Comparison of ENCODE assay signal across 1 cellular context in the genomic region with DNA sequence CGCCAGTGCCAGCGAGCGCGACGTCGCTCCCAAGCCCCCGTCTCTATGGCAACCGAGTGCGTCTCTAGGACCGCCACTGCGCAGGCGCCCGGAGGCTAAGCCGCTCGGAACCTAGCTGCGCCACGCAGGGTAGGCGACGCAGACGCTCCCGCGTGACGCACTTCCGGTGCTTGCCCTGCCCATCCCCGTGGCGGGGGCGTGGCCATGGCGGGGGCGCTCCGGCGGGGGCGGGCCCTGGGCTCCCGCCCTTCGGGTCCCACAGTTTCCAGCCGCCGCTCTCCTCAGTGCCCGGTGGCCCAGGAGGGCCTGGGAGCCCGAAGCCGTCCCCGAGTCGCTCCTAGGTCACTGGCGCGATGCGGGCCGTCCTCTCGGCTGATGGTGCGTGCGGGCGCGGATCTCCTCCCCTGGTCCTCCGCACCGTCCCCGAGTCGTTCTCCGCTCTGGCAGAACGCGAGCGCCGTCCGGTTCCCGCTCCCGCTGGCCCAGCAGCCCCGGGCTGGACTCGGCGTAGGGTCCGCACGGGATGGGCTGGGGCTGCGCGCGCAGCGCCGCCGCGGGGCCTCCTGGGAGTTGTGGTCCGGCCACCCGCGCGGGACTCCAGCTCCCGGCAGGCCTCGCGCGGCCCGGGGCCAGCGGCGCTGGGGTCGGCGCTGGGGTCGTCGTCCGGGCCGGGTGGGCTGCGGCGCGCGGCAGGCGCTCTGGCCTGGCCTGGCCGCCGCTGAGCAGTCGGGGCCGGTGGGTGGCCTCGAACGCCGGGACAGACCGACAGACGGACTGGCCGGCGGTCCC.
A peak's percentile ranks its signal among the peaks of the same experiment; 100 is the strongest.
TF ChIP-seq lines count a peak whose summit lies in the region.

A gene (plus strand): TSS at position 245 of the 789 bp plus-strand sequence. CDS start 7,953 bp downstream, outside the sequence.

TF ChIP-seq in HEK293, 187 proteins besides CTCF, POLR2A, EP300 and RAD21 (continued from another document and continues in another):
- TF ChIP-seq, protein P1, sequence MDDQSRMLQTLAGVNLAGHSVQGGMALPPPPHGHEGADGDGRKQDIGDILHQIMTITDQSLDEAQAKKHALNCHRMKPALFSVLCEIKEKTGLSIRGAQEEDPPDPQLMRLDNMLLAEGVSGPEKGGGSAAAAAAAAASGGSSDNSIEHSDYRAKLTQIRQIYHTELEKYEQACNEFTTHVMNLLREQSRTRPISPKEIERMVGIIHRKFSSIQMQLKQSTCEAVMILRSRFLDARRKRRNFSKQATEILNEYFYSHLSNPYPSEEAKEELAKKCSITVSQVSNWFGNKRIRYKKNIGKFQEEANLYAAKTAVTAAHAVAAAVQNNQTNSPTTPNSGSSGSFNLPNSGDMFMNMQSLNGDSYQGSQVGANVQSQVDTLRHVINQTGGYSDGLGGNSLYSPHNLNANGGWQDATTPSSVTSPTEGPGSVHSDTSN (CRISPR knock-in tag; IDR thresholded peaks at IDR 0.05) = peak; percentile 74; the same call in 1 of the 2 replicates
- TF ChIP-seq ZBTB21 (tag by site-specific recombination; IDR thresholded peaks at IDR 0.05) (peak; percentile 97), KLF1 (tag by site-specific recombination; IDR thresholded peaks at IDR 0.05) (peak; percentile 81), REPIN1 (tag by site-specific recombination; IDR thresholded peaks at IDR 0.05; ENCODE audit: low read depth) (peak; percentile 84; the same call in 1 of the 2 replicates), ZNF214 (tag by site-specific recombination; IDR thresholded peaks at IDR 0.05; ENCODE audit: borderline replicate concordance) (no peak), ZNF274 (IDR thresholded peaks at IDR 0.05; ENCODE audit: low read length) (no peak), ZNF274 (tag by site-specific recombination; IDR thresholded peaks at IDR 0.05; ENCODE audit: borderline replicate concordance) (no peak), MEIS1 (CRISPR knock-in tag; IDR thresholded peaks at IDR 0.05; ENCODE audit: borderline replicate concordance) (no peak), ZNF426 (tag by site-specific recombination; IDR thresholded peaks at IDR 0.05) (no peak), ZNF560 (tag by site-specific recombination; IDR thresholded peaks at IDR 0.05; ENCODE audit: borderline replicate concordance) (no peak), ZNF701 (tag by site-specific recombination; IDR thresholded peaks at IDR 0.05) (no peak), ZNF302 (tag by site-specific recombination; IDR thresholded peaks at IDR 0.05; ENCODE audit: low read depth) (no peak), OSR2 (tag by site-specific recombination; IDR thresholded peaks at IDR 0.05) (peak; percentile 18; the same call in 1 of the 2 replicates), BCL11A (tag by site-specific recombination; IDR thresholded peaks at IDR 0.05; ENCODE audit: low read depth) (peak; percentile 82; the same call in 1 of the 2 replicates), MYNN (tag by site-specific recombination; IDR thresholded peaks at IDR 0.05; ENCODE audit: borderline replicate concordance) (no peak), ZNF341 (tag by site-specific recombination; IDR thresholded peaks at IDR 0.05; ENCODE audit: low read depth) (no peak), ZNF423 (tag by site-specific recombination; IDR thresholded peaks at IDR 0.05) (0 out of 2 replicates have a peak, but pooled peaks have one; percentile 38), ZNF777 (tag by site-specific recombination; IDR thresholded peaks at IDR 0.05; ENCODE audit: borderline replicate concordance) (no peak), ZNF175 (tag by site-specific recombination; IDR thresholded peaks at IDR 0.05) (no peak), SCRT1 (tag by site-specific recombination; IDR thresholded peaks at IDR 0.05; ENCODE audit: borderline replicate concordance) (no peak), ZFP37 (tag by site-specific recombination; IDR thresholded peaks at IDR 0.05) (peak; percentile 89; the same call in 1 of the 2 replicates), ZNF747 (tag by site-specific recombination; IDR thresholded peaks at IDR 0.05) (no peak), YY1 (tag by site-specific recombination; IDR thresholded peaks at IDR 0.05) (peak; percentile 60), ZBTB20 (tag by site-specific recombination; IDR thresholded peaks at IDR 0.05) (peak; percentile 90; the same call in 1 of the 2 replicates), YY2 (tag by site-specific recombination; IDR thresholded peaks at IDR 0.05) (peak; percentile 43; the same call in 1 of the 2 replicates), ZNF670 (tag by site-specific recombination; IDR thresholded peaks at IDR 0.05; ENCODE audit: low read depth) (no peak), ZNF391 (tag by site-specific recombination; IDR thresholded peaks at IDR 0.05; ENCODE audit: borderline replicate concordance, low read depth) (peak; percentile 94), KLF8 (tag by site-specific recombination; IDR thresholded peaks at IDR 0.05) (peak; percentile 98), ZNF48 (tag by site-specific recombination; IDR thresholded peaks at IDR 0.05) (no peak), ZNF16 (tag by site-specific recombination; IDR thresholded peaks at IDR 0.05; ENCODE audit: low read depth) (no peak; the same call in 1 of the 2 replicates), ZNF514 (tag by site-specific recombination; IDR thresholded peaks at IDR 0.05) (no peak), ZFP41 (tag by site-specific recombination; IDR thresholded peaks at IDR 0.05; ENCODE audit: borderline replicate concordance) (no peak), ZNF623 (tag by site-specific recombination; IDR thresholded peaks at IDR 0.05) (no peak), GFI1B (tag by site-specific recombination; IDR thresholded peaks at IDR 0.05) (no peak)
- TF ChIP-seq, protein P2, sequence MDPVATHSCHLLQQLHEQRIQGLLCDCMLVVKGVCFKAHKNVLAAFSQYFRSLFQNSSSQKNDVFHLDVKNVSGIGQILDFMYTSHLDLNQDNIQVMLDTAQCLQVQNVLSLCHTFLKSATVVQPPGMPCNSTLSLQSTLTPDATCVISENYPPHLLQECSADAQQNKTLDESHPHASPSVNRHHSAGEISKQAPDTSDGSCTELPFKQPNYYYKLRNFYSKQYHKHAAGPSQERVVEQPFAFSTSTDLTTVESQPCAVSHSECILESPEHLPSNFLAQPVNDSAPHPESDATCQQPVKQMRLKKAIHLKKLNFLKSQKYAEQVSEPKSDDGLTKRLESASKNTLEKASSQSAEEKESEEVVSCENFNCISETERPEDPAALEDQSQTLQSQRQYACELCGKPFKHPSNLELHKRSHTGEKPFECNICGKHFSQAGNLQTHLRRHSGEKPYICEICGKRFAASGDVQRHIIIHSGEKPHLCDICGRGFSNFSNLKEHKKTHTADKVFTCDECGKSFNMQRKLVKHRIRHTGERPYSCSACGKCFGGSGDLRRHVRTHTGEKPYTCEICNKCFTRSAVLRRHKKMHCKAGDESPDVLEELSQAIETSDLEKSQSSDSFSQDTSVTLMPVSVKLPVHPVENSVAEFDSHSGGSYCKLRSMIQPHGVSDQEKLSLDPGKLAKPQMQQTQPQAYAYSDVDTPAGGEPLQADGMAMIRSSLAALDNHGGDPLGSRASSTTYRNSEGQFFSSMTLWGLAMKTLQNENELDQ (tag by site-specific recombination; IDR thresholded peaks at IDR 0.05; ENCODE audit: low read depth) = no peak
- TF ChIP-seq, protein P3, sequence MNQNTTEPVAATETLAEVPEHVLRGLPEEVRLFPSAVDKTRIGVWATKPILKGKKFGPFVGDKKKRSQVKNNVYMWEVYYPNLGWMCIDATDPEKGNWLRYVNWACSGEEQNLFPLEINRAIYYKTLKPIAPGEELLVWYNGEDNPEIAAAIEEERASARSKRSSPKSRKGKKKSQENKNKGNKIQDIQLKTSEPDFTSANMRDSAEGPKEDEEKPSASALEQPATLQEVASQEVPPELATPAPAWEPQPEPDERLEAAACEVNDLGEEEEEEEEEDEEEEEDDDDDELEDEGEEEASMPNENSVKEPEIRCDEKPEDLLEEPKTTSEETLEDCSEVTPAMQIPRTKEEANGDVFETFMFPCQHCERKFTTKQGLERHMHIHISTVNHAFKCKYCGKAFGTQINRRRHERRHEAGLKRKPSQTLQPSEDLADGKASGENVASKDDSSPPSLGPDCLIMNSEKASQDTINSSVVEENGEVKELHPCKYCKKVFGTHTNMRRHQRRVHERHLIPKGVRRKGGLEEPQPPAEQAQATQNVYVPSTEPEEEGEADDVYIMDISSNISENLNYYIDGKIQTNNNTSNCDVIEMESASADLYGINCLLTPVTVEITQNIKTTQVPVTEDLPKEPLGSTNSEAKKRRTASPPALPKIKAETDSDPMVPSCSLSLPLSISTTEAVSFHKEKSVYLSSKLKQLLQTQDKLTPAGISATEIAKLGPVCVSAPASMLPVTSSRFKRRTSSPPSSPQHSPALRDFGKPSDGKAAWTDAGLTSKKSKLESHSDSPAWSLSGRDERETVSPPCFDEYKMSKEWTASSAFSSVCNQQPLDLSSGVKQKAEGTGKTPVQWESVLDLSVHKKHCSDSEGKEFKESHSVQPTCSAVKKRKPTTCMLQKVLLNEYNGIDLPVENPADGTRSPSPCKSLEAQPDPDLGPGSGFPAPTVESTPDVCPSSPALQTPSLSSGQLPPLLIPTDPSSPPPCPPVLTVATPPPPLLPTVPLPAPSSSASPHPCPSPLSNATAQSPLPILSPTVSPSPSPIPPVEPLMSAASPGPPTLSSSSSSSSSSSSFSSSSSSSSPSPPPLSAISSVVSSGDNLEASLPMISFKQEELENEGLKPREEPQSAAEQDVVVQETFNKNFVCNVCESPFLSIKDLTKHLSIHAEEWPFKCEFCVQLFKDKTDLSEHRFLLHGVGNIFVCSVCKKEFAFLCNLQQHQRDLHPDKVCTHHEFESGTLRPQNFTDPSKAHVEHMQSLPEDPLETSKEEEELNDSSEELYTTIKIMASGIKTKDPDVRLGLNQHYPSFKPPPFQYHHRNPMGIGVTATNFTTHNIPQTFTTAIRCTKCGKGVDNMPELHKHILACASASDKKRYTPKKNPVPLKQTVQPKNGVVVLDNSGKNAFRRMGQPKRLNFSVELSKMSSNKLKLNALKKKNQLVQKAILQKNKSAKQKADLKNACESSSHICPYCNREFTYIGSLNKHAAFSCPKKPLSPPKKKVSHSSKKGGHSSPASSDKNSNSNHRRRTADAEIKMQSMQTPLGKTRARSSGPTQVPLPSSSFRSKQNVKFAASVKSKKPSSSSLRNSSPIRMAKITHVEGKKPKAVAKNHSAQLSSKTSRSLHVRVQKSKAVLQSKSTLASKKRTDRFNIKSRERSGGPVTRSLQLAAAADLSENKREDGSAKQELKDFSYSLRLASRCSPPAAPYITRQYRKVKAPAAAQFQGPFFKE (tag by site-specific recombination; IDR thresholded peaks at IDR 0.05; ENCODE audit: borderline replicate concordance) = no peak
- TF ChIP-seq, protein P4, sequence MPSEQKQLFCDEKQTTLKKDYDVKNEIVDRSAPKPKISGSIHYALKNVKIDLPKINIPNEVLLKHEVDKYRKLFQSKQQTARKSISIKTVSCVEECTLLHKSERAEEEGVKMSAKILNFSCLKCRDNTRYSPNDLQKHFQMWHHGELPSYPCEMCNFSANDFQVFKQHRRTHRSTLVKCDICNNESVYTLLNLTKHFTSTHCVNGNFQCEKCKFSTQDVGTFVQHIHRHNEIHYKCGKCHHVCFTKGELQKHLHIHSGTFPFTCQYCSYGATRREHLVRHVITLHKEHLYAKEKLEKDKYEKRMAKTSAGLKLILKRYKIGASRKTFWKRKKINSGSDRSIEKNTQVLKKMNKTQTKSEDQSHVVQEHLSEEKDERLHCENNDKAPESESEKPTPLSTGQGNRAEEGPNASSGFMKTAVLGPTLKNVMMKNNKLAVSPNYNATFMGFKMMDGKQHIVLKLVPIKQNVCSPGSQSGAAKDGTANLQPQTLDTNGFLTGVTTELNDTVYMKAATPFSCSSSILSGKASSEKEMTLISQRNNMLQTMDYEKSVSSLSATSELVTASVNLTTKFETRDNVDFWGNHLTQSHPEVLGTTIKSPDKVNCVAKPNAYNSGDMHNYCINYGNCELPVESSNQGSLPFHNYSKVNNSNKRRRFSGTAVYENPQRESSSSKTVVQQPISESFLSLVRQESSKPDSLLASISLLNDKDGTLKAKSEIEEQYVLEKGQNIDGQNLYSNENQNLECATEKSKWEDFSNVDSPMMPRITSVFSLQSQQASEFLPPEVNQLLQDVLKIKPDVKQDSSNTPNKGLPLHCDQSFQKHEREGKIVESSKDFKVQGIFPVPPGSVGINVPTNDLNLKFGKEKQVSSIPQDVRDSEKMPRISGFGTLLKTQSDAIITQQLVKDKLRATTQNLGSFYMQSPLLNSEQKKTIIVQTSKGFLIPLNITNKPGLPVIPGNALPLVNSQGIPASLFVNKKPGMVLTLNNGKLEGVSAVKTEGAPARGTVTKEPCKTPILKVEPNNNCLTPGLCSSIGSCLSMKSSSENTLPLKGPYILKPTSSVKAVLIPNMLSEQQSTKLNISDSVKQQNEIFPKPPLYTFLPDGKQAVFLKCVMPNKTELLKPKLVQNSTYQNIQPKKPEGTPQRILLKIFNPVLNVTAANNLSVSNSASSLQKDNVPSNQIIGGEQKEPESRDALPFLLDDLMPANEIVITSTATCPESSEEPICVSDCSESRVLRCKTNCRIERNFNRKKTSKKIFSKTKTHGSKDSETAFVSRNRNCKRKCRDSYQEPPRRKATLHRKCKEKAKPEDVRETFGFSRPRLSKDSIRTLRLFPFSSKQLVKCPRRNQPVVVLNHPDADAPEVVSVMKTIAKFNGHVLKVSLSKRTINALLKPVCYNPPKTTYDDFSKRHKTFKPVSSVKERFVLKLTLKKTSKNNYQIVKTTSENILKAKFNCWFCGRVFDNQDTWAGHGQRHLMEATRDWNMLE (tag by site-specific recombination; conservative IDR thresholded peaks at IDR 0.05; ENCODE audit: low read depth) = peak; percentile 10; the same call in 1 of the 2 replicates
- TF ChIP-seq, protein P5, sequence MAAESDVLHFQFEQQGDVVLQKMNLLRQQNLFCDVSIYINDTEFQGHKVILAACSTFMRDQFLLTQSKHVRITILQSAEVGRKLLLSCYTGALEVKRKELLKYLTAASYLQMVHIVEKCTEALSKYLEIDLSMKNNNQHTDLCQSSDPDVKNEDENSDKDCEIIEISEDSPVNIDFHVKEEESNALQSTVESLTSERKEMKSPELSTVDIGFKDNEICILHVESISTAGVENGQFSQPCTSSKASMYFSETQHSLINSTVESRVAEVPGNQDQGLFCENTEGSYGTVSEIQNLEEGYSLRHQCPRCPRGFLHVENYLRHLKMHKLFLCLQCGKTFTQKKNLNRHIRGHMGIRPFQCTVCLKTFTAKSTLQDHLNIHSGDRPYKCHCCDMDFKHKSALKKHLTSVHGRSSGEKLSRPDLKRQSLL (tag by site-specific recombination; IDR thresholded peaks at IDR 0.05) = no peak
- TF ChIP-seq, protein P6, sequence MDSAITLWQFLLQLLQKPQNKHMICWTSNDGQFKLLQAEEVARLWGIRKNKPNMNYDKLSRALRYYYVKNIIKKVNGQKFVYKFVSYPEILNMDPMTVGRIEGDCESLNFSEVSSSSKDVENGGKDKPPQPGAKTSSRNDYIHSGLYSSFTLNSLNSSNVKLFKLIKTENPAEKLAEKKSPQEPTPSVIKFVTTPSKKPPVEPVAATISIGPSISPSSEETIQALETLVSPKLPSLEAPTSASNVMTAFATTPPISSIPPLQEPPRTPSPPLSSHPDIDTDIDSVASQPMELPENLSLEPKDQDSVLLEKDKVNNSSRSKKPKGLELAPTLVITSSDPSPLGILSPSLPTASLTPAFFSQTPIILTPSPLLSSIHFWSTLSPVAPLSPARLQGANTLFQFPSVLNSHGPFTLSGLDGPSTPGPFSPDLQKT (IDR thresholded peaks at IDR 0.05; ENCODE audit: borderline replicate concordance, low read depth, low read length) = no peak
